ENCODE assay signal across 32 cellular contexts in genomic region chr21:41676198-41676597, GRCh38.
"Had no signal": no experiment of that assay in that cellular context is flagged by ENCODE, and none has a peak within 500 bp of the region (broad histone marks: within the 10 kb centered on the region; RNA-seq: fewer than 3 reads in every experiment).

No MANE protein-coding gene starts in this region.

- ATAC-seq: left cardiac atrium; left lobe of liver; lower lobe of right lung; mucosa of descending colon; naive thymus-derived CD4-positive, alpha-beta T cell; pancreas; right cardiac atrium; stimulated activated effector memory CD8-positive, alpha-beta T cell treated with anti-CD3 and anti-CD28 coated beads, Interleukin-12 subunit alpha, Interleukin-12 subunit beta, amount 100 ng/mL, for 72 hours; upper lobe of right lung had no signal

- H3K9me3 Mint-ChIP-seq: naive thymus-derived CD4-positive, alpha-beta T cell; neural crest cell; stimulated activated effector memory CD8-positive, alpha-beta T cell treated with anti-CD3 and anti-CD28 coated beads, Interleukin-12 subunit alpha, Interleukin-12 subunit beta, amount 100 ng/mL, for 72 hours; stimulated activated naive CD8-positive, alpha-beta T cell treated with anti-CD3 and anti-CD28 coated beads, Interleukin-15, Interleukin-2, amounts not matched to agents 100 ng/mL and 50 ng/mL, for 24 hours had no signal

- H3K36me3 ChIP-seq: lower lobe of right lung, pancreas, prostate gland, sigmoid colon, spleen, suprapubic skin, thoracic aorta, tibial artery, upper lobe of right lung had no signal

- FAIRE-seq: keratinocyte, pancreas, small intestine, urothelium cell line had no signal

- DNase-seq: hippocampal formation; kidney glomerular epithelial cell; left cardiac atrium; lower lobe of right lung; mammary epithelial cell; mesendoderm; midbrain; mucosa of descending colon; naive thymus-derived CD4-positive, alpha-beta T cell; nucleus accumbens; pancreas; posterior cingulate gyrus; retina; right cardiac atrium; sigmoid colon; small intestine; spleen; stimulated activated CD4-positive, alpha-beta T cell treated with anti-CD3 and anti-CD28 coated beads, Interleukin-4, amount 100 ng/mL, for 24 hours; stimulated activated naive CD4-positive, alpha-beta T cell; trophoblast cell had no signal

- H3K27ac Mint-ChIP-seq: naive thymus-derived CD4-positive, alpha-beta T cell; nephron; stimulated activated effector memory CD8-positive, alpha-beta T cell treated with anti-CD3 and anti-CD28 coated beads, Interleukin-12 subunit alpha, Interleukin-12 subunit beta, amount 100 ng/mL, for 72 hours; stimulated activated naive CD8-positive, alpha-beta T cell treated with anti-CD3 and anti-CD28 coated beads, Interleukin-15, Interleukin-2, amounts not matched to agents 100 ng/mL and 50 ng/mL, for 24 hours had no signal

- H3K9me3 ChIP-seq: lower lobe of right lung, mucosa of descending colon, pancreas, prostate gland, sigmoid colon, spleen, suprapubic skin, thoracic aorta, tibial artery, upper lobe of right lung had no signal

- H3K27me3 ChIP-seq: pancreas, sigmoid colon, tibial artery, upper lobe of right lung had no signal

- H3K27ac ChIP-seq: lower lobe of right lung, sigmoid colon, spleen, suprapubic skin, thoracic aorta, upper lobe of right lung had no signal

- H3K4me3 ChIP-seq: lower lobe of right lung, mucosa of descending colon, pancreas, prostate gland, sigmoid colon, spleen, suprapubic skin, thoracic aorta, tibial artery, upper lobe of right lung had no signal

- H3K36me3 Mint-ChIP-seq: naive thymus-derived CD4-positive, alpha-beta T cell had no signal

- H3K4me3 Mint-ChIP-seq: naive thymus-derived CD4-positive, alpha-beta T cell; nephron; neural crest cell; stimulated activated effector memory CD8-positive, alpha-beta T cell treated with anti-CD3 and anti-CD28 coated beads, Interleukin-12 subunit alpha, Interleukin-12 subunit beta, amount 100 ng/mL, for 72 hours; stimulated activated naive CD8-positive, alpha-beta T cell treated with anti-CD3 and anti-CD28 coated beads, Interleukin-15, Interleukin-2, amounts not matched to agents 100 ng/mL and 50 ng/mL, for 24 hours had no signal
